2 cellular contexts compared by ENCODE assay signal in genomic region chr6:34365781-34366638, GRCh38.
A peak's percentile ranks its signal among the peaks of the same experiment; 100 is the strongest.
TF ChIP-seq lines count a peak whose summit lies in the region.

No MANE protein-coding gene starts in this region.

TF ChIP-seq in K562, 482 proteins besides CTCF, POLR2A, EP300 and RAD21:
- peak; percentile 40 for TF ChIP-seq EGR1 (conservative IDR thresholded peaks at IDR 0.05)
- TF ChIP-seq PCBP1 (IDR thresholded peaks at IDR 0.05; ENCODE audit: low read depth, low read length, poor library complexity, severe bottlenecking), result peak; percentile 88
- peak; percentile 85 for TF ChIP-seq HNRNPK (IDR thresholded peaks at IDR 0.05; ENCODE audit: low read depth, low read length, poor library complexity, severe bottlenecking)
- TF ChIP-seq PCBP2 (IDR thresholded peaks at IDR 0.05; ENCODE audit: low read depth, low read length, poor library complexity, severe bottlenecking), result peak; percentile 86

TF ChIP-seq in HepG2, 621 proteins besides CTCF, POLR2A, EP300 and RAD21:
- TF ChIP-seq PCBP1 (IDR thresholded peaks at IDR 0.05; ENCODE audit: borderline replicate concordance, low read depth, low read length) (0 out of 2 replicates have a peak, but pooled peaks have one; percentile 28), HNRNPK (IDR thresholded peaks at IDR 0.05; ENCODE audit: low read depth, low read length, poor library complexity, severe bottlenecking) (peak; percentile 71)
